ENCODE assay signal across 28 cellular contexts in genomic region chr12:131395971-131396573, GRCh38.
A peak's percentile ranks its signal among the peaks of the same experiment; 100 is the strongest.
DNase-seq lines count a peak whose midpoint lies in the region; ATAC-seq, FAIRE-seq and TF ChIP-seq lines count a peak whose summit lies in the region.
"Had no signal": no experiment of that assay in that cellular context is flagged by ENCODE, and none has a peak within 500 bp of the region (broad histone marks: within the 10 kb centered on the region; RNA-seq: fewer than 3 reads in every experiment).

No MANE protein-coding gene starts in this region.

- peak; percentile 98 for FAIRE-seq in bronchial epithelial cell (lab: Jason Lieb, UNC)
- FAIRE-seq: A204.1, GM12878, GM12892, GM18507, GM19239 had no signal

- H3K4me3 ChIP-seq in HEK293 (ENCODE audit: low read depth, low read length) (no peak overlapping the region), Karpas-422 (ENCODE audit: low read length) (no peak overlapping the region), bronchial epithelial cell (ENCODE audit: low read depth, low read length) (no peak overlapping the region), neuronal stem cell (ENCODE audit: low read length in 2 of 2) (no peak overlapping the region)
- H3K4me3 ChIP-seq: BLaER1, GM12878 had no signal

- H3K14ac ChIP-seq in neuronal stem cell (ENCODE audit: low read length) = no peak overlapping the region

- no peaks in the 10 kb centered on the region for H3K4me1 ChIP-seq in HEK293 (ENCODE audit: control insufficient read depth, insufficient read depth, low read length)
- H3K4me1 ChIP-seq in Karpas-422 (ENCODE audit: low read length) = no peaks in the 10 kb centered on the region
- H3K4me1 ChIP-seq in neuronal stem cell (ENCODE audit: control insufficient read depth in 2 of 2, insufficient read depth in 1 of 2, low read depth in 1 of 2, low read length in 2 of 2) = peaks cover 0 to 6% of the 10 kb centered on the region in 2 donors
- H3K4me1 ChIP-seq: BE2C, BLaER1 had no signal

- no peak overlapping the region for H2AK5ac ChIP-seq in neuronal stem cell (ENCODE audit: low read depth, low read length)

- no peaks in the 10 kb centered on the region for H3K79me1 ChIP-seq in neuronal stem cell (ENCODE audit: low read depth, low read length)

- no peak overlapping the region for H4K8ac ChIP-seq in neuronal stem cell (ENCODE audit: low read depth, low read length)

- no peaks in the 10 kb centered on the region for H3K79me2 ChIP-seq in Karpas-422 (ENCODE audit: low read length)

- no peak overlapping the region for H3K23ac ChIP-seq in neuronal stem cell (ENCODE audit: low read depth, low read length, poor library complexity)

- no peak overlapping the region for H3K18ac ChIP-seq in neuronal stem cell (ENCODE audit: low read length)

- H2BK120ac ChIP-seq in neuronal stem cell (ENCODE audit: low read depth, low read length) = no peak overlapping the region

- DNase-seq in Karpas-422 (peak; percentile 14), bronchial epithelial cell (ENCODE audit: low read depth) (no peak), neuronal stem cell (ENCODE audit: low spot score) (no peak), NCI-H146 (lab: John Stamatoyannopoulos, UW) (no peak), NCI-H774 (lab: John Stamatoyannopoulos, UW) (no peak)
- DNase-seq: 8988T; ACHN; BE2C; C1 segment of cervical spinal cord; CD4-positive, alpha-beta memory T cell; CD4-positive, CD25-positive, alpha-beta regulatory T cell; CD8-positive, alpha-beta memory T cell; COR-L47; DMS 273 treated with DMSO at 0.1 percent for 48 hours; DMS153; DMS53; DMS79; DND-41; EL; GDM1 had no signal

- no peak overlapping the region for H2BK5ac ChIP-seq in neuronal stem cell (ENCODE audit: low read length)

- no peaks in the 10 kb centered on the region for H3K36me3 ChIP-seq in HEK293 (ENCODE audit: control insufficient read depth in 2 of 2, insufficient read depth in 1 of 2, low read length in 2 of 2)
- no peaks in the 10 kb centered on the region for H3K36me3 ChIP-seq in Karpas-422 (ENCODE audit: insufficient read depth, low read length)
- H3K36me3 ChIP-seq in bronchial epithelial cell (ENCODE audit: control insufficient read depth, insufficient read depth, low read length) = no peaks in the 10 kb centered on the region
- no peaks in the 10 kb centered on the region for H3K36me3 ChIP-seq in neuronal stem cell (replicated peaks in 1 of 2; ENCODE audit: control insufficient read depth in 2 of 2, insufficient read depth in 2 of 2, low read length in 2 of 2)
- H3K36me3 ChIP-seq: BE2C, BLaER1 had no signal

- CTCF ChIA-PET in HEK293 (lab: Yijun Ruan, JAX) = no interaction called here

- H3K4me2 ChIP-seq in Karpas-422 (ENCODE audit: low read depth, low read length, poor library complexity, severe bottlenecking) (no peak overlapping the region), neuronal stem cell (ENCODE audit: insufficient read depth, low read length, poor library complexity, severe bottlenecking) (no peak overlapping the region)
- H3K4me2 ChIP-seq: BLaER1 had no signal

- H4K91ac ChIP-seq in neuronal stem cell (ENCODE audit: low read depth, low read length, poor library complexity) = no peak overlapping the region

- no peak overlapping the region for H2AFZ ChIP-seq in Karpas-422 (ENCODE audit: low read length)
- no peak overlapping the region for H2AFZ ChIP-seq in neuronal stem cell (ENCODE audit: low read length)

- POLR2A ChIA-PET in HEK293 (lab: Yijun Ruan, JAX) = no interaction called here

- H3K27ac ChIP-seq in HEK293 (ENCODE audit: extremely low read depth, low read depth, low read length) = no peak overlapping the region
- no peak overlapping the region for H3K27ac ChIP-seq in Karpas-422 (ENCODE audit: low read length)
- H3K27ac ChIP-seq in neuronal stem cell (replicated peaks; ENCODE audit: low read length) = no peak overlapping the region
- H3K27ac ChIP-seq: BLaER1 had no signal

- ATAC-seq in GM18519 (IDR thresholded peaks at IDR 0.05; ENCODE audit: low FRiP score, unreplicated experiment) = no peak
- ATAC-seq: GM12878 had no signal

- H3K27me3 ChIP-seq in Karpas-422 (ENCODE audit: low read length) = no peaks in the 10 kb centered on the region
- H3K27me3 ChIP-seq in bronchial epithelial cell (ENCODE audit: control insufficient read depth, insufficient read depth, low read length) = no peaks in the 10 kb centered on the region
- H3K27me3 ChIP-seq in neuronal stem cell (ENCODE audit: control insufficient read depth in 3 of 3, insufficient read depth in 3 of 3, low read depth in 1 of 3, low read length in 3 of 3) = no peaks in the 10 kb centered on the region
- H3K27me3 ChIP-seq: BE2C, BLaER1 had no signal

- no peak overlapping the region for H3K9ac ChIP-seq in Karpas-422 (ENCODE audit: low read length)
- peak overlapping the region; percentile 70 for H3K9ac ChIP-seq in neuronal stem cell (ENCODE audit: low read depth, low read length, poor library complexity)
- H3K9ac ChIP-seq: BLaER1 had no signal

- no peak overlapping the region for H3K4ac ChIP-seq in neuronal stem cell (ENCODE audit: low read length)

- no peak for TF ChIP-seq CTCF in HEK293 (tag by site-specific recombination; IDR thresholded peaks at IDR 0.05)
- TF ChIP-seq CTCF in bronchial epithelial cell (IDR thresholded peaks at IDR 0.05; ENCODE audit: insufficient read depth, low read length, severe bottlenecking) = no peak

- WGBS in neuronal stem cell (ENCODE audit: extremely low coverage in 2 of 2, insufficient read length in 2 of 2, insufficient replicate concordance in 1 of 2), 2 donors = 100% methylated on average over 1 of the region's 1 CpG

- H3K9me3 ChIP-seq in HEK293 (ENCODE audit: control insufficient read depth, insufficient read depth, low read depth, low read length) = no peaks in the 10 kb centered on the region
- H3K9me3 ChIP-seq in Karpas-422 (ENCODE audit: low read length) = no peaks in the 10 kb centered on the region
- peaks cover 10 to 25% of the 10 kb centered on the region in 2 donors for H3K9me3 ChIP-seq in neuronal stem cell (replicated peaks in 1 of 2; ENCODE audit: control insufficient read depth in 2 of 2, insufficient read depth in 1 of 2, low read depth in 1 of 2, low read length in 2 of 2)

- H2BK12ac ChIP-seq in neuronal stem cell (ENCODE audit: low read length) = no peak overlapping the region

- no peaks in the 10 kb centered on the region for H3K9me2 ChIP-seq in Karpas-422 (replicated peaks; ENCODE audit: insufficient read depth, low read length)

- H4K20me1 ChIP-seq in Karpas-422 (ENCODE audit: insufficient read depth, low read depth, low read length) = no peaks in the 10 kb centered on the region
- H4K20me1 ChIP-seq: BLaER1 had no signal

- no peak overlapping the region for H2BK15ac ChIP-seq in neuronal stem cell (ENCODE audit: low read length)

TF ChIP-seq in HEK293, 187 proteins besides CTCF, POLR2A, EP300 and RAD21 (continues in another document):
- 0 out of 2 replicates have a peak, but pooled peaks have one; percentile 18 for TF ChIP-seq ZNF26 (tag by site-specific recombination; IDR thresholded peaks at IDR 0.05)
- TF ChIP-seq, protein P1, sequence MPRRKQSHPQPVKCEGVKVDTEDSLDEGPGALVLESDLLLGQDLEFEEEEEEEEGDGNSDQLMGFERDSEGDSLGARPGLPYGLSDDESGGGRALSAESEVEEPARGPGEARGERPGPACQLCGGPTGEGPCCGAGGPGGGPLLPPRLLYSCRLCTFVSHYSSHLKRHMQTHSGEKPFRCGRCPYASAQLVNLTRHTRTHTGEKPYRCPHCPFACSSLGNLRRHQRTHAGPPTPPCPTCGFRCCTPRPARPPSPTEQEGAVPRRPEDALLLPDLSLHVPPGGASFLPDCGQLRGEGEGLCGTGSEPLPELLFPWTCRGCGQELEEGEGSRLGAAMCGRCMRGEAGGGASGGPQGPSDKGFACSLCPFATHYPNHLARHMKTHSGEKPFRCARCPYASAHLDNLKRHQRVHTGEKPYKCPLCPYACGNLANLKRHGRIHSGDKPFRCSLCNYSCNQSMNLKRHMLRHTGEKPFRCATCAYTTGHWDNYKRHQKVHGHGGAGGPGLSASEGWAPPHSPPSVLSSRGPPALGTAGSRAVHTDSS (tag by site-specific recombination; IDR thresholded peaks at IDR 0.05) = peak; percentile 93
- no peak for TF ChIP-seq ZBTB11 (tag by site-specific recombination; conservative IDR thresholded peaks at IDR 0.05; ENCODE audit: low read depth)
